ENCODE assay signal across 1 cellular context in the genomic region with DNA sequence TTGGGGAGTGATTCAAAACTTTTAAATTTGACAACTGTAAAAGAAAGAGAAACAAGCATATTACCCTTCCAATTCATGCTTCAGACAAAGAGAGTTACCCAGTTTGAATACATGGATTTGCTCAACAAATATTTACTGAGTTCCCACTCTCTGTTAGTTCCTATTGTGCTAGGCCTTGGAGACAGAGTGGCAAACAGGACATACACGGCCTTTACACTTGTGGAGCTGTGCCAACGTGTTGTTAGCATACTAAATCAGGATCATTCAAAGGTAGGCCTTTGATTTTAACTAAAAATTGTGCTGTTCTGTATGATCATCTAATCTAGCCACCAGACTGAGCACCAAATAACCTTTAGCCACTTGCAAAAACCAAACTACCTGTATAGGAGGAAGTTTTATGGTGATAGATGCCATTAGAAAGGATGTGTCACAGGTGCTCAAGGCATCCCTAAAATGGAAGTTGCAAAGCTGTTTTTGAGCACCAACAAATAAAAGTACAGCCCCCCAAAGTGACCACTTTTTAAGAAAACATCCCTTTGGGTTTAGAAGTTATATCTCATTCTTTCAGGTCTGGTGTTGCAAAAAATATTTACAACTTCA.
A peak's percentile ranks its signal among the peaks of the same experiment; 100 is the strongest.
TF ChIP-seq lines count a peak whose summit lies in the region.

No MANE protein-coding gene starts in this region.

TF ChIP-seq in HepG2, 621 proteins besides CTCF, POLR2A, EP300 and RAD21 (continued from another document and continues in another):
- TF ChIP-seq THAP11 (CRISPR knock-in tag; IDR thresholded peaks at IDR 0.05) (peak; percentile 58; the same call in 1 of the 2 replicates), ZNF512 (CRISPR knock-in tag; IDR thresholded peaks at IDR 0.05) (no peak), MEIS2 (CRISPR knock-in tag; IDR thresholded peaks at IDR 0.05) (no peak), IRF9 (CRISPR knock-in tag; IDR thresholded peaks at IDR 0.05; ENCODE audit: borderline replicate concordance) (no peak), NBN (conservative IDR thresholded peaks at IDR 0.05) (no peak), PAX8 (CRISPR knock-in tag; IDR thresholded peaks at IDR 0.05; ENCODE audit: borderline replicate concordance) (no peak), ZNF510 (CRISPR knock-in tag; IDR thresholded peaks at IDR 0.05; ENCODE audit: low read depth) (no peak), IKZF4 (CRISPR knock-in tag; IDR thresholded peaks at IDR 0.05; ENCODE audit: borderline replicate concordance, low read depth, not compliant biosample characterization) (no peak), KDM5A (IDR thresholded peaks at IDR 0.05; ENCODE audit: borderline replicate concordance, low read length) (no peak), PRDM4 (CRISPR knock-in tag; IDR thresholded peaks at IDR 0.05; ENCODE audit: borderline replicate concordance) (no peak), ZNF644 (CRISPR knock-in tag; IDR thresholded peaks at IDR 0.05; ENCODE audit: low read depth) (peak; percentile 83), TMF1 (CRISPR knock-in tag; IDR thresholded peaks at IDR 0.05; ENCODE audit: low read depth) (no peak), NONO (IDR thresholded peaks at IDR 0.05) (no peak), NONO (CRISPR knock-in tag; conservative IDR thresholded peaks at IDR 0.05) (0 out of 2 replicates have a peak, but pooled peaks have one; percentile 61), TEAD2 (CRISPR knock-in tag; IDR thresholded peaks at IDR 0.05) (no peak), ZNF891 (CRISPR knock-in tag; IDR thresholded peaks at IDR 0.05) (no peak), ZUFSP (CRISPR knock-in tag; IDR thresholded peaks at IDR 0.05; ENCODE audit: borderline replicate concordance) (no peak), ZNF576 (CRISPR knock-in tag; IDR thresholded peaks at IDR 0.05) (no peak), TFDP1 (CRISPR knock-in tag; IDR thresholded peaks at IDR 0.05; ENCODE audit: borderline replicate concordance) (peak; percentile 14; the same call in 1 of the 2 replicates), FOXM1 (CRISPR knock-in tag; IDR thresholded peaks at IDR 0.05) (no peak), NCOA5 (CRISPR knock-in tag; IDR thresholded peaks at IDR 0.05) (no peak), ZNF3 (CRISPR knock-in tag; IDR thresholded peaks at IDR 0.05) (no peak), ZNF879 (CRISPR knock-in tag; IDR thresholded peaks at IDR 0.05) (no peak), GATAD1 (CRISPR knock-in tag; IDR thresholded peaks at IDR 0.05) (peak; percentile 66), PAWR (CRISPR knock-in tag; IDR thresholded peaks at IDR 0.05; ENCODE audit: borderline replicate concordance) (no peak)
- TF ChIP-seq, protein P1, sequence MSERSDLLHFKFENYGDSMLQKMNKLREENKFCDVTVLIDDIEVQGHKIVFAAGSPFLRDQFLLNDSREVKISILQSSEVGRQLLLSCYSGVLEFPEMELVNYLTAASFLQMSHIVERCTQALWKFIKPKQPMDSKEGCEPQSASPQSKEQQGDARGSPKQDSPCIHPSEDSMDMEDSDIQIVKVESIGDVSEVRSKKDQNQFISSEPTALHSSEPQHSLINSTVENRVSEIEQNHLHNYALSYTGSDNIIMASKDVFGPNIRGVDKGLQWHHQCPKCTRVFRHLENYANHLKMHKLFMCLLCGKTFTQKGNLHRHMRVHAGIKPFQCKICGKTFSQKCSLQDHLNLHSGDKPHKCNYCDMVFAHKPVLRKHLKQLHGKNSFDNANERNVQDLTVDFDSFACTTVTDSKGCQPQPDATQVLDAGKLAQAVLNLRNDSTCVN (CRISPR knock-in tag; IDR thresholded peaks at IDR 0.05; ENCODE audit: borderline replicate concordance), result no peak; the same call in 1 of the 2 replicates
- TF ChIP-seq, protein P2, sequence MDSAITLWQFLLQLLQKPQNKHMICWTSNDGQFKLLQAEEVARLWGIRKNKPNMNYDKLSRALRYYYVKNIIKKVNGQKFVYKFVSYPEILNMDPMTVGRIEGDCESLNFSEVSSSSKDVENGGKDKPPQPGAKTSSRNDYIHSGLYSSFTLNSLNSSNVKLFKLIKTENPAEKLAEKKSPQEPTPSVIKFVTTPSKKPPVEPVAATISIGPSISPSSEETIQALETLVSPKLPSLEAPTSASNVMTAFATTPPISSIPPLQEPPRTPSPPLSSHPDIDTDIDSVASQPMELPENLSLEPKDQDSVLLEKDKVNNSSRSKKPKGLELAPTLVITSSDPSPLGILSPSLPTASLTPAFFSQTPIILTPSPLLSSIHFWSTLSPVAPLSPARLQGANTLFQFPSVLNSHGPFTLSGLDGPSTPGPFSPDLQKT (CRISPR knock-in tag; IDR thresholded peaks at IDR 0.05; ENCODE audit: borderline replicate concordance), result no peak
- TF ChIP-seq, protein P3, sequence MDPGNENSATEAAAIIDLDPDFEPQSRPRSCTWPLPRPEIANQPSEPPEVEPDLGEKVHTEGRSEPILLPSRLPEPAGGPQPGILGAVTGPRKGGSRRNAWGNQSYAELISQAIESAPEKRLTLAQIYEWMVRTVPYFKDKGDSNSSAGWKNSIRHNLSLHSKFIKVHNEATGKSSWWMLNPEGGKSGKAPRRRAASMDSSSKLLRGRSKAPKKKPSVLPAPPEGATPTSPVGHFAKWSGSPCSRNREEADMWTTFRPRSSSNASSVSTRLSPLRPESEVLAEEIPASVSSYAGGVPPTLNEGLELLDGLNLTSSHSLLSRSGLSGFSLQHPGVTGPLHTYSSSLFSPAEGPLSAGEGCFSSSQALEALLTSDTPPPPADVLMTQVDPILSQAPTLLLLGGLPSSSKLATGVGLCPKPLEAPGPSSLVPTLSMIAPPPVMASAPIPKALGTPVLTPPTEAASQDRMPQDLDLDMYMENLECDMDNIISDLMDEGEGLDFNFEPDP (CRISPR knock-in tag; conservative IDR thresholded peaks at IDR 0.05), result no peak
- TF ChIP-seq, protein P4, sequence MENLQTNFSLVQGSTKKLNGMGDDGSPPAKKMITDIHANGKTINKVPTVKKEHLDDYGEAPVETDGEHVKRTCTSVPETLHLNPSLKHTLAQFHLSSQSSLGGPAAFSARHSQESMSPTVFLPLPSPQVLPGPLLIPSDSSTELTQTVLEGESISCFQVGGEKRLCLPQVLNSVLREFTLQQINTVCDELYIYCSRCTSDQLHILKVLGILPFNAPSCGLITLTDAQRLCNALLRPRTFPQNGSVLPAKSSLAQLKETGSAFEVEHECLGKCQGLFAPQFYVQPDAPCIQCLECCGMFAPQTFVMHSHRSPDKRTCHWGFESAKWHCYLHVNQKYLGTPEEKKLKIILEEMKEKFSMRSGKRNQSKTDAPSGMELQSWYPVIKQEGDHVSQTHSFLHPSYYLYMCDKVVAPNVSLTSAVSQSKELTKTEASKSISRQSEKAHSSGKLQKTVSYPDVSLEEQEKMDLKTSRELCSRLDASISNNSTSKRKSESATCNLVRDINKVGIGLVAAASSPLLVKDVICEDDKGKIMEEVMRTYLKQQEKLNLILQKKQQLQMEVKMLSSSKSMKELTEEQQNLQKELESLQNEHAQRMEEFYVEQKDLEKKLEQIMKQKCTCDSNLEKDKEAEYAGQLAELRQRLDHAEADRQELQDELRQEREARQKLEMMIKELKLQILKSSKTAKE (CRISPR knock-in tag; IDR thresholded peaks at IDR 0.05; ENCODE audit: borderline replicate concordance), result peak; percentile 74
- TF ChIP-seq, protein P5, sequence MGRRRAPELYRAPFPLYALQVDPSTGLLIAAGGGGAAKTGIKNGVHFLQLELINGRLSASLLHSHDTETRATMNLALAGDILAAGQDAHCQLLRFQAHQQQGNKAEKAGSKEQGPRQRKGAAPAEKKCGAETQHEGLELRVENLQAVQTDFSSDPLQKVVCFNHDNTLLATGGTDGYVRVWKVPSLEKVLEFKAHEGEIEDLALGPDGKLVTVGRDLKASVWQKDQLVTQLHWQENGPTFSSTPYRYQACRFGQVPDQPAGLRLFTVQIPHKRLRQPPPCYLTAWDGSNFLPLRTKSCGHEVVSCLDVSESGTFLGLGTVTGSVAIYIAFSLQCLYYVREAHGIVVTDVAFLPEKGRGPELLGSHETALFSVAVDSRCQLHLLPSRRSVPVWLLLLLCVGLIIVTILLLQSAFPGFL (CRISPR knock-in tag; IDR thresholded peaks at IDR 0.05), result no peak
- TF ChIP-seq, protein P6, sequence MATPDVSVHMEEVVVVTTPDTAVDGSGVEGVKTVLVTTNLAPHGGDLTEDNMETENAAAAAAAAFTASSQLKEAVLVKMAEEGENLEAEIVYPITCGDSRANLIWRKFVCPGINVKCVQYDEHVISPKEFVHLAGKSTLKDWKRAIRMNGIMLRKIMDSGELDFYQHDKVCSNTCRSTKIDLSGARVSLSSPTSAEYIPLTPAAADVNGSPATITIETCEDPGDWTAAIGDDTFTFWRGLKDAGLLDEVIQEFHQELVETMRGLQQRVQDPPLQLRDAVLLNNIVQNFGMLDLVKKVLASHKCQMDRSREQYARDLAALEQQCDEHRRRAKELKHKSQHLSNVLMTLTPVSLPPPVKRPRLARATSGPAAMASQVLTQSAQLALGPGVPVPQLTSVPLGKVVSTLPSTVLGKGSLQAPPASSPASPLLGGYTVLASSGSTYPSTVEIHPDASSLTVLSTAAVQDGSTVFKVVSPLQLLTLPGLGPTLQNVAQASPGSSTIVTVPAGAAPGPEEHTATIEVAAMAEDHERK (CRISPR knock-in tag; IDR thresholded peaks at IDR 0.05; ENCODE audit: low read depth), result no peak
